Comparison of ENCODE assay signal across 8 cellular contexts in genomic region chr2:109510136-109511028, GRCh38.
DNase-seq lines count a peak whose midpoint lies in the region; ATAC-seq and TF ChIP-seq lines count a peak whose summit lies in the region.

No MANE protein-coding gene starts in this region.

- H3K27me3 ChIP-seq in thoracic aorta (replicated peaks; ENCODE audit: insufficient read depth), result no peaks in the 10 kb centered on the region

- H3K4me1 ChIP-seq in thoracic aorta (ENCODE audit: control insufficient read depth in 1 of 2, low read depth in 2 of 2), result peaks cover 7 to 39% of the 10 kb centered on the region in 2 donors

- no peak overlapping the region for H3K4me3 ChIP-seq in Jurkat, Clone E6-1 (ENCODE audit: low read length)
- H3K4me3 ChIP-seq in foreskin fibroblast (ENCODE audit: low read depth in 1 of 2, low read length in 2 of 2) (no peak overlapping the region), thoracic aorta (no peak overlapping the region)

- no peaks in the 10 kb centered on the region for H3K9me3 Mint-ChIP-seq in activated T-helper 17 cell treated with anti-CD3 and anti-CD28 coated beads, Interleukin-2, amount 50 U/mL, for 72 hours

- peaks cover 3% of the 10 kb centered on the region for H3K27me3 Mint-ChIP-seq in activated T-helper 17 cell treated with anti-CD3 and anti-CD28 coated beads, Interleukin-2, amount 50 U/mL, for 72 hours

- peaks cover 12% of the 10 kb centered on the region for H3K4me1 Mint-ChIP-seq in activated T-helper 17 cell treated with anti-CD3 and anti-CD28 coated beads, Interleukin-2, amount 50 U/mL, for 72 hours

- no peaks in the 10 kb centered on the region for H3K36me3 ChIP-seq in thoracic aorta

- no peaks in the 10 kb centered on the region for H3K36me3 Mint-ChIP-seq in activated T-helper 17 cell treated with anti-CD3 and anti-CD28 coated beads, Interleukin-2, amount 50 U/mL, for 72 hours (ENCODE audit: low read depth)

- DNase-seq in GM10266 (ENCODE audit: extremely low spot score) (peak; percentile 78), SHP77 (lab: John Stamatoyannopoulos, UW) (peak; percentile 72 to 76), foreskin fibroblast (peak; percentile 58 to 88), occipital lobe (lab: John Stamatoyannopoulos, UW) (peak; percentile 41), thoracic aorta (ENCODE audit: low spot score) (peak; percentile 62)
- peak; percentile 68 for DNase-seq in Jurkat, Clone E6-1 (ENCODE audit: low read depth, low spot score)

- TF ChIP-seq CTCF in GM10266 (IDR thresholded peaks at IDR 0.05; ENCODE audit: control insufficient read depth, insufficient read depth, low read depth, missing control alignments) (peak; percentile 92), foreskin fibroblast (IDR thresholded peaks at IDR 0.05; ENCODE audit: low read depth, low read length) (peak; percentile 95), thoracic aorta (IDR thresholded peaks at IDR 0.05) (peak; percentile 96)

- H3K27ac ChIP-seq in thoracic aorta, result no peak overlapping the region

- H3K4me3 Mint-ChIP-seq in activated T-helper 17 cell treated with anti-CD3 and anti-CD28 coated beads, Interleukin-2, amount 50 U/mL, for 72 hours, result no peak overlapping the region

- ATAC-seq in activated T-helper 17 cell treated with anti-CD3 and anti-CD28 coated beads, Interleukin-2, amount 50 U/mL, for 72 hours (replicated peaks), result peak; percentile 27
- ATAC-seq in thoracic aorta (ENCODE audit: insufficient number of reproducible peaks, low FRiP score, low read depth) (no peak), HG03442 (IDR thresholded peaks at IDR 0.05; ENCODE audit: unreplicated experiment) (no peak)

- H3K9me3 ChIP-seq in thoracic aorta, result no peaks in the 10 kb centered on the region

- no peak overlapping the region for H3K27ac Mint-ChIP-seq in activated T-helper 17 cell treated with anti-CD3 and anti-CD28 coated beads, Interleukin-2, amount 50 U/mL, for 72 hours
